Comparison of ENCODE assay signal across 2 cellular contexts in genomic region chr4:184628103-184628502, GRCh38.
TF ChIP-seq lines count a peak whose summit lies in the region.

No MANE protein-coding gene starts in this region.

TF ChIP-seq in SK-N-SH, 30 proteins besides CTCF, POLR2A, EP300 and RAD21:
- TF ChIP-seq RFX5 (IDR thresholded peaks at IDR 0.05; ENCODE audit: low read length) (no peak), TCF12 (IDR thresholded peaks at IDR 0.05) (peak; percentile 34; the same call in 1 of the 2 replicates)
TF ChIP-seq in SK-N-SH: peak in this region for 1.

TF ChIP-seq in H1, 55 proteins besides CTCF, POLR2A, EP300 and RAD21:
- no peak for TF ChIP-seq CEBPB (IDR thresholded peaks at IDR 0.05; ENCODE audit: low read depth, low read length)
- no peak for TF ChIP-seq TEAD4 (IDR thresholded peaks at IDR 0.05; ENCODE audit: low read depth, low read length)
- TF ChIP-seq GABPA (IDR thresholded peaks at IDR 0.05; ENCODE audit: borderline replicate concordance, insufficient read depth, low read length) = no peak
- no peak for TF ChIP-seq BRCA1 (IDR thresholded peaks at IDR 0.05; ENCODE audit: low read depth, low read length)
- no peak for TF ChIP-seq BCL11A (IDR thresholded peaks at IDR 0.05; ENCODE audit: low read depth in 2 of 2, low read length in 2 of 2)
- TF ChIP-seq KDM5A (IDR thresholded peaks at IDR 0.05; ENCODE audit: low read length) = no peak
- no peak for TF ChIP-seq PHF8 (conservative IDR thresholded peaks at IDR 0.05; ENCODE audit: low read depth, low read length)
- TF ChIP-seq HDAC2 (IDR thresholded peaks at IDR 0.05; ENCODE audit: borderline replicate concordance in 1 of 2, low read depth in 2 of 2, low read length in 2 of 2) = no peak
- no peak for TF ChIP-seq FOSL1 (IDR thresholded peaks at IDR 0.05; ENCODE audit: insufficient read depth, low read depth, low read length)
- no peak for TF ChIP-seq EZH2 (IDR thresholded peaks at IDR 0.05; ENCODE audit: low read depth, low read length, severe bottlenecking)
- TF ChIP-seq CHD7 (IDR thresholded peaks at IDR 0.05; ENCODE audit: insufficient replicate concordance, low read length) = no peak
- no peak for TF ChIP-seq CHD1 (IDR thresholded peaks at IDR 0.05; ENCODE audit: low read depth, low read length)
- TF ChIP-seq E2F6 (IDR thresholded peaks at IDR 0.05) = no peak
- no peak for TF ChIP-seq EGR1 (IDR thresholded peaks at IDR 0.05; ENCODE audit: borderline replicate concordance, low read depth, low read length)
- no peak for TF ChIP-seq NRF1 (IDR thresholded peaks at IDR 0.05; ENCODE audit: low read depth, low read length)
- no peak for TF ChIP-seq ATF2 (IDR thresholded peaks at IDR 0.05; ENCODE audit: low read length)
